In the genomic region with DNA sequence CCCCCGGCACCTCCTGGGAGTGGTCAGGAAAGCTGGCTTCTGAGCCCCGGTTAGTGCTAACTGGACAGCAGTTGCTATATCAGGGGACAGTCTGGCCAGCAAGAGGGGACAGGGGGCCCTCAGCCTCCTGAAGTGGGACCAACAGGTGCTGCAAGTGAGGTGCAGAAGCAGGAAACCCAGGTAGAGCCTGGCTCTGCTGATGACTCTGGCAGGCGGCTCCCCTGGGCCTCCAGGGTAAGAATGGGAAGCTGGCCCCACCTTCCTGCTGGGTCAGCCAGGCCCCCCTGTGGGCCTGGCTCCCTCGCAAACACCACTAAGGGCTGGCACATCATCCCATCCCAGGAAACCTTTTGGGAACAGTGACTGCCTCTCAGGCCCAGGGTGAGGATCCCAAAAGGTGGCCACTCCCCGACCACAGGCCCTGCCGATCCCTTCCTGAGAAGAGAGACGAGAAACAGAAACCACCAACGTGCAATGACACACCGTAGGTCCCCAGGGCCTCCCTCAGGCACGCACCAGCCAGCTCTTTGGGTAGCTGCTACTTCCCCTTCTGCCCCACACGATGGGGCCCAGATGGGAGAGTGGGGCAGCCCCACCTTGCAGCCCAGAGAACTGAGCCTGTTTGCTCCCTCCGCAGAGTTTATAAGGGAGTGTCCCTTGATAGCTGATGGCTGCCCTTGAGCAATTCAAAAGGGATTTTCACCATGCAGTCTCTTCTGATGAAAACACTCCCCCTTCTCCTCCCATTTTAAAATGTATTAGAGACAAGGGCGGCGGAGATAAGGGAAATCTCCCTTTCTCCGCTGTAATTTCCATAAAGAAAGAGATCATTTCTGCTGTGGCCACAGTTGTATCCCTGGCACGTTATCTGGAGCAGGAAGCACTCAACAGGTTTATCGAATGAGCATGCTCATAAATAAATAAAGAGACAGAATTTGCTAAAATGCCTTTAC, we compare ENCODE assay signal across 8 cellular contexts.
A peak's percentile ranks its signal among the peaks of the same experiment; 100 is the strongest.
DNase-seq lines count a peak whose midpoint lies in the region; ATAC-seq and TF ChIP-seq lines count a peak whose summit lies in the region.

No MANE protein-coding gene starts in this region.

- no peak overlapping the region for H3K4me3 Mint-ChIP-seq in glutamatergic neuron (ENCODE audit: unreplicated experiment)

- H3K9me3 Mint-ChIP-seq in glutamatergic neuron (ENCODE audit: unreplicated experiment), result peaks cover 4% of the 10 kb centered on the region

- H3K36me3 Mint-ChIP-seq in glutamatergic neuron (ENCODE audit: unreplicated experiment), result no peaks in the 10 kb centered on the region

- DNase-seq in RPMI8226 (peak; percentile 43), glutamatergic neuron (peak; percentile 60), HuH-7 (ENCODE audit: low spot score) (no peak), NCI-H2029 (lab: John Stamatoyannopoulos, UW) (no peak)
- DNase-seq in activated T-helper 1 cell treated with anti-CD3 and anti-CD28 coated beads, Interleukin-2, amount 50 U/mL, for 16 hours (ENCODE audit: low read depth in 1 of 2, low spot score in 1 of 2), result peak; percentile 46 to 69
- peak; percentile 55 to 88 (median 72) for DNase-seq in stimulated activated CD4-positive, alpha-beta T cell treated with anti-CD3 and anti-CD28 coated beads, Interleukin-1b, Interleukin-23, amount 100 ng/mL, for 24 hours (ENCODE audit: low read depth in 4 of 4, low spot score in 1 of 4)

- H3K4me1 Mint-ChIP-seq in glutamatergic neuron (ENCODE audit: low read depth, unreplicated experiment), result peaks cover 28% of the 10 kb centered on the region

- no peak for TF ChIP-seq CTCF in glutamatergic neuron (IDR thresholded peaks at IDR 0.05; ENCODE audit: partially characterized antibody, unreplicated experiment)

- ATAC-seq in GM18909 (IDR thresholded peaks at IDR 0.05; ENCODE audit: poor library complexity, unreplicated experiment) (peak; percentile 87), HG03060 (IDR thresholded peaks at IDR 0.05; ENCODE audit: low read depth, unreplicated experiment) (peak; percentile 61)

- peaks cover 7% of the 10 kb centered on the region for H3K27me3 Mint-ChIP-seq in glutamatergic neuron (ENCODE audit: unreplicated experiment)

- peak overlapping the region; percentile 28 for H3K27ac Mint-ChIP-seq in glutamatergic neuron (ENCODE audit: unreplicated experiment)

Comparison
In these comparisons a context has a peak if more than half of its experiments do, and no peak if none do; other contexts are left out.
1. DNase-seq: peak in RPMI8226 (single experiment), activated T-helper 1 cell treated with anti-CD3 and anti-CD28 coated beads, Interleukin-2, amount 50 U/mL, for 16 hours (2 of 2), glutamatergic neuron (single experiment) and stimulated activated CD4-positive, alpha-beta T cell treated with anti-CD3 and anti-CD28 coated beads, Interleukin-1b, Interleukin-23, amount 100 ng/mL, for 24 hours (4 of 4); none in HuH-7 (single experiment) and NCI-H2029 (single experiment).